ENCODE assay signal across 27 cellular contexts in genomic region chr3:142046320-142047020, GRCh38.
DNase-seq lines count a peak whose midpoint lies in the region; ATAC-seq and TF ChIP-seq lines count a peak whose summit lies in the region.
"Had no signal": no experiment of that assay in that cellular context is flagged by ENCODE, and none has a peak within 500 bp of the region (broad histone marks: within the 10 kb centered on the region; RNA-seq: fewer than 3 reads in every experiment).

No MANE protein-coding gene starts in this region.

- ATAC-seq in natural killer cell (peak in 1 of 3 donors; percentile 73), GM18505 (IDR thresholded peaks at IDR 0.05; ENCODE audit: unreplicated experiment) (no peak)
- no peak for ATAC-seq in natural killer cell treated with Interleukin-12 subunit alpha and Interleukin-12 subunit beta and Interleukin-15 and Interleukin-18, amount 100 ng/mL, for 72 hours
- ATAC-seq: activated CD8-positive, alpha-beta T cell treated with anti-CD3 and anti-CD28 coated beads, Interleukin-2, amount 10 ng/mL, durations not matched to agents 7 days and 5 days; foreskin keratinocyte; naive thymus-derived CD8-positive, alpha-beta T cell; sciatic nerve had no signal

- H3K36me3 Mint-ChIP-seq in natural killer cell, result no peaks in the 10 kb centered on the region
- no peaks in the 10 kb centered on the region for H3K36me3 Mint-ChIP-seq in natural killer cell treated with Interleukin-12 subunit alpha and Interleukin-12 subunit beta and Interleukin-15 and Interleukin-18, amount 100 ng/mL, for 72 hours

- no peaks in the 10 kb centered on the region for H3K27me3 Mint-ChIP-seq in natural killer cell (ENCODE audit: low read depth in 2 of 2)
- no peaks in the 10 kb centered on the region for H3K27me3 Mint-ChIP-seq in natural killer cell treated with Interleukin-12 subunit alpha and Interleukin-12 subunit beta and Interleukin-15 and Interleukin-18, amount 100 ng/mL, for 72 hours
- H3K27me3 Mint-ChIP-seq: activated T-cell treated with anti-CD3 and anti-CD28 coated beads, Interleukin-2, amount 50 U/mL, for 24 hours; memory B cell; naive thymus-derived CD8-positive, alpha-beta T cell had no signal

- TF ChIP-seq POLR2A in GM18505 (IDR thresholded peaks at IDR 0.05; ENCODE audit: borderline replicate concordance, extremely low read depth, insufficient read depth, insufficient read length), result no peak

- no peak overlapping the region for H3K4me3 Mint-ChIP-seq in natural killer cell
- no peak overlapping the region for H3K4me3 Mint-ChIP-seq in natural killer cell treated with Interleukin-12 subunit alpha and Interleukin-12 subunit beta and Interleukin-15 and Interleukin-18, amount 100 ng/mL, for 72 hours
- H3K4me3 Mint-ChIP-seq: activated CD8-positive, alpha-beta T cell treated with anti-CD3 and anti-CD28 coated beads, Interleukin-2, amount 10 ng/mL, durations not matched to agents 7 days and 5 days; activated naive CD4-positive, alpha-beta T cell treated with anti-CD3 and anti-CD28 coated beads for 36 hours; activated T-cell treated with anti-CD3 and anti-CD28 coated beads, Interleukin-2, amount 50 U/mL, for 24 hours; HFFc6; memory B cell; naive thymus-derived CD8-positive, alpha-beta T cell; T-helper 1 cell treated with Interleukin-12 subunit alpha and Interleukin-12 subunit beta and Interleukin-4 antibody, amounts not matched to agents 30 μg/mL and 1 μg/mL, for 36 hours had no signal

- DNase-seq in natural killer cell (no peak), OCI-M1 (lab: John Stamatoyannopoulos, UW) (peak; percentile 97), amniotic epithelial cell (ENCODE audit: low read depth) (peak; percentile 59), foreskin melanocyte (no peak), NCI-H69 (lab: John Stamatoyannopoulos, UW) (no peak), EL (no peak)
- DNase-seq in natural killer cell treated with Interleukin-12 subunit alpha and Interleukin-12 subunit beta and Interleukin-15 and Interleukin-18, amount 100 ng/mL, for 72 hours (ENCODE audit: low spot score), result no peak
- DNase-seq: 8988T; activated CD8-positive, alpha-beta T cell treated with anti-CD3 and anti-CD28 coated beads, Interleukin-2, amount 10 ng/mL, durations not matched to agents 7 days and 5 days; activated naive CD4-positive, alpha-beta T cell treated with anti-CD3 and anti-CD28 coated beads for 36 hours; activated T-cell treated with anti-CD3 and anti-CD28 coated beads, Interleukin-2, amount 50 U/mL, for 24 hours; anterior cingulate cortex; Caco-2; caudate nucleus; foreskin keratinocyte; HFFc6; IMR-90; kidney glomerular epithelial cell; naive thymus-derived CD8-positive, alpha-beta T cell; NCI-H1092 treated with DMSO at 0.1 percent for 48 hours; NCI-H2029 treated with DMSO at 0.1 percent for 48 hours; SHP77 treated with DMSO at 0.1 percent for 48 hours; substantia nigra had no signal

- intact Hi-C loops in natural killer cell (cut with micrococcal nuclease), result no loop called here

- peaks cover 16 to 18% of the 10 kb centered on the region in 2 donors for H3K4me1 Mint-ChIP-seq in natural killer cell
- peaks cover 0 to 6% of the 10 kb centered on the region in 2 donors for H3K4me1 Mint-ChIP-seq in natural killer cell treated with Interleukin-12 subunit alpha and Interleukin-12 subunit beta and Interleukin-15 and Interleukin-18, amount 100 ng/mL, for 72 hours (ENCODE audit: low read depth in 2 of 2)
- H3K4me1 Mint-ChIP-seq: memory B cell; naive thymus-derived CD8-positive, alpha-beta T cell had no signal

- peak overlapping the region; percentile 15 to 38 for H3K27ac Mint-ChIP-seq in natural killer cell
- peak overlapping the region in 1 of 2 donors; percentile 70 for H3K27ac Mint-ChIP-seq in natural killer cell treated with Interleukin-12 subunit alpha and Interleukin-12 subunit beta and Interleukin-15 and Interleukin-18, amount 100 ng/mL, for 72 hours
- H3K27ac Mint-ChIP-seq: activated CD8-positive, alpha-beta T cell treated with anti-CD3 and anti-CD28 coated beads, Interleukin-2, amount 10 ng/mL, durations not matched to agents 7 days and 5 days; activated naive CD4-positive, alpha-beta T cell treated with anti-CD3 and anti-CD28 coated beads for 36 hours; activated T-cell treated with anti-CD3 and anti-CD28 coated beads, Interleukin-2, amount 50 U/mL, for 24 hours; HFFc6; memory B cell; naive thymus-derived CD8-positive, alpha-beta T cell; T-helper 1 cell treated with Interleukin-12 subunit alpha and Interleukin-12 subunit beta and Interleukin-4 antibody, amounts not matched to agents 30 μg/mL and 1 μg/mL, for 36 hours had no signal

- H3K9me3 Mint-ChIP-seq in natural killer cell, result no peaks in the 10 kb centered on the region
- no peaks in the 10 kb centered on the region for H3K9me3 Mint-ChIP-seq in natural killer cell treated with Interleukin-12 subunit alpha and Interleukin-12 subunit beta and Interleukin-15 and Interleukin-18, amount 100 ng/mL, for 72 hours
- H3K9me3 Mint-ChIP-seq: activated naive CD4-positive, alpha-beta T cell treated with anti-CD3 and anti-CD28 coated beads for 36 hours; activated T-cell treated with anti-CD3 and anti-CD28 coated beads, Interleukin-2, amount 50 U/mL, for 24 hours; HFFc6; memory B cell; naive thymus-derived CD8-positive, alpha-beta T cell; T-helper 1 cell treated with Interleukin-12 subunit alpha and Interleukin-12 subunit beta and Interleukin-4 antibody, amounts not matched to agents 30 μg/mL and 1 μg/mL, for 36 hours had no signal

- TF ChIP-seq CTCF in natural killer cell (IDR thresholded peaks at IDR 0.05), result no peak

Comparison
In these comparisons a context has a peak if more than half of its experiments do, and no peak if none do; other contexts are left out.
1. DNase-seq: peak in OCI-M1 (single experiment) and amniotic epithelial cell (single experiment); none in natural killer cell (single experiment), natural killer cell treated with Interleukin-12 subunit alpha and Interleukin-12 subunit beta and Interleukin-15 and Interleukin-18, amount 100 ng/mL, for 72 hours (single experiment), foreskin melanocyte (single experiment), NCI-H69 (single experiment) and EL (single experiment).